ENCODE assay signal across 1 cellular context in genomic region chr3:37753428-37753827, GRCh38.
TF ChIP-seq lines count a peak whose summit lies in the region.

No MANE protein-coding gene starts in this region.

TF ChIP-seq in WTC11, 78 proteins besides CTCF, POLR2A, EP300 and RAD21 (continued from another document):
- TF ChIP-seq HMGXB4 (CRISPR knock-in tag; IDR thresholded peaks at IDR 0.05) (no peak), ZNF281 (CRISPR knock-in tag; IDR thresholded peaks at IDR 0.05) (no peak)
TF ChIP-seq in WTC11: peak in this region for 0.
